ENCODE assay signal across 27 cellular contexts in genomic region chr12:90543841-90544240, GRCh38.
DNase-seq lines count a peak whose midpoint lies in the region; ATAC-seq, FAIRE-seq and TF ChIP-seq lines count a peak whose summit lies in the region.
"Had no signal": no experiment of that assay in that cellular context is flagged by ENCODE, and none has a peak within 500 bp of the region (broad histone marks: within the 10 kb centered on the region; RNA-seq: fewer than 3 reads in every experiment).

No MANE protein-coding gene starts in this region.

- no peaks in the 10 kb centered on the region for H3K36me3 ChIP-seq in IMR-90 (ENCODE audit: control insufficient read depth, insufficient read depth, low read length)
- H3K36me3 ChIP-seq in astrocyte (ENCODE audit: insufficient read depth, low read length), result no peaks in the 10 kb centered on the region
- H3K36me3 ChIP-seq in fibroblast of lung (ENCODE audit: control insufficient read depth, insufficient read depth, low read length), result no peaks in the 10 kb centered on the region
- no peaks in the 10 kb centered on the region for H3K36me3 ChIP-seq in suprapubic skin
- H3K36me3 ChIP-seq: heart left ventricle, prostate gland, thoracic aorta, uterus had no signal

- no peak overlapping the region for H4K5ac ChIP-seq in IMR-90 (ENCODE audit: low read depth, low read length)

- no peak overlapping the region for H3K14ac ChIP-seq in IMR-90 (replicated peaks; ENCODE audit: low read depth, low read length)

- no peaks in the 10 kb centered on the region for H3K79me1 ChIP-seq in IMR-90 (ENCODE audit: low read depth in 1 of 2, low read length in 2 of 2)

- POLR2A ChIA-PET in IMR-90 (lab: Charles Lee; ENCODE audit: unreplicated experiment), result no interaction called here
- POLR2A ChIA-PET in activated CD4-positive, alpha-beta T cell treated with anti-CD3 and anti-CD28 coated beads, Interleukin-2, amount 10 ng/mL, durations not matched to agents 7 days and 5 days (lab: Charles Lee), result no interaction called here

- no peak for FAIRE-seq in astrocyte (lab: Jason Lieb, UNC)
- FAIRE-seq: colon had no signal

- no peaks in the 10 kb centered on the region for H3K27me3 ChIP-seq in IMR-90 (ENCODE audit: control insufficient read depth, insufficient read depth, low read length)
- H3K27me3 ChIP-seq in astrocyte (ENCODE audit: insufficient read depth, low read length), result no peaks in the 10 kb centered on the region
- no peaks in the 10 kb centered on the region for H3K27me3 ChIP-seq in fibroblast of lung (ENCODE audit: control insufficient read depth, insufficient read depth, low read length)
- H3K27me3 ChIP-seq in suprapubic skin, result no peaks in the 10 kb centered on the region
- H3K27me3 ChIP-seq: heart left ventricle, uterus had no signal

- H2BK120ac ChIP-seq in IMR-90 (ENCODE audit: low read depth, low read length), result peak overlapping the region; percentile 87; the same call in 1 of the 2 replicates

- H2AK9ac ChIP-seq in IMR-90 (replicated peaks; ENCODE audit: low read depth, low read length, poor library complexity), result no peak overlapping the region

- H3K4ac ChIP-seq in IMR-90 (ENCODE audit: low read depth, low read length), result no peak overlapping the region

- H3K9ac ChIP-seq in IMR-90 (ENCODE audit: low read depth, low read length) (no peak overlapping the region), astrocyte (ENCODE audit: low read length) (no peak overlapping the region), fibroblast of lung (ENCODE audit: insufficient read depth, low read length) (no peak overlapping the region)
- H3K9ac ChIP-seq: KMS-11 had no signal

- dilution Hi-C loops in IMR-90 (cut with HindIII; ENCODE audit: low sequenced_read_pairs, unreplicated experiment), result no loop called here

- no peak for TF ChIP-seq POLR2A in IMR-90 (IDR thresholded peaks at IDR 0.05; ENCODE audit: low read depth, low read length)
- no peak for TF ChIP-seq POLR2A in suprapubic skin (IDR thresholded peaks at IDR 0.05)

- H3K9me3 ChIP-seq in IMR-90 (ENCODE audit: control insufficient read depth, insufficient read depth, low read length), result no peaks in the 10 kb centered on the region
- no peaks in the 10 kb centered on the region for H3K9me3 ChIP-seq in astrocyte (ENCODE audit: insufficient read depth, low read depth, low read length)
- no peaks in the 10 kb centered on the region for H3K9me3 ChIP-seq in fibroblast of lung (ENCODE audit: control insufficient read depth, insufficient read depth, low read depth, low read length)
- no peaks in the 10 kb centered on the region for H3K9me3 ChIP-seq in suprapubic skin
- H3K9me3 ChIP-seq: heart left ventricle, prostate gland, thoracic aorta, uterus had no signal

- no peak for TF ChIP-seq CTCF in IMR-90 (conservative IDR thresholded peaks at IDR 0.05; ENCODE audit: low read depth, low read length)
- TF ChIP-seq CTCF in astrocyte (IDR thresholded peaks at IDR 0.05; ENCODE audit: insufficient read depth, low read depth, low read length), result no peak
- no peak for TF ChIP-seq CTCF in fibroblast of lung (conservative IDR thresholded peaks at IDR 0.05 in 1 of 2, IDR thresholded peaks at IDR 0.05 in 1 of 2; ENCODE audit: low read depth in 1 of 2, low read length in 2 of 2)
- TF ChIP-seq CTCF in nephron (IDR thresholded peaks at IDR 0.05; ENCODE audit: unreplicated experiment in 3 of 3), result no peak
- no peak for TF ChIP-seq CTCF in suprapubic skin (IDR thresholded peaks at IDR 0.05)

- H3K4me3 Mint-ChIP-seq in astrocyte (ENCODE audit: unreplicated experiment) (no peak overlapping the region), nephron (no peak overlapping the region)
- H3K4me3 Mint-ChIP-seq in activated CD4-positive, alpha-beta T cell treated with anti-CD3 and anti-CD28 coated beads, Interleukin-2, amount 10 ng/mL, durations not matched to agents 7 days and 5 days, result no peak overlapping the region
- H3K4me3 Mint-ChIP-seq: activated T-cell treated with anti-CD3 and anti-CD28 coated beads, Interleukin-2, amount 50 U/mL, for 4 hours; brain; stimulated activated naive B cell treated with anti-CD40 and anti-IgM and Interleukin-4, amounts not matched to agents 10 μg/mL and 1 μg/mL and 100 μg/mL, for 72 hours; T-helper 2 cell treated with Interferon-gamma antibody and Interleukin-4, amounts not matched to agents 5 μg/mL and 100 μg/mL, for 36 hours had no signal

- H3K36me3 Mint-ChIP-seq in astrocyte (ENCODE audit: low read depth, unreplicated experiment) (no peaks in the 10 kb centered on the region), nephron (ENCODE audit: low read depth) (no peaks in the 10 kb centered on the region)
- H3K36me3 Mint-ChIP-seq in activated CD4-positive, alpha-beta T cell treated with anti-CD3 and anti-CD28 coated beads, Interleukin-2, amount 10 ng/mL, durations not matched to agents 7 days and 5 days (ENCODE audit: low read depth), result no peaks in the 10 kb centered on the region
- H3K36me3 Mint-ChIP-seq: brain; stimulated activated naive B cell treated with anti-CD40 and anti-IgM and Interleukin-4, amounts not matched to agents 10 μg/mL and 1 μg/mL and 100 μg/mL, for 72 hours had no signal

- BruUV-seq in IMR-90 (replicated peaks; lab: Mats Ljungman, UMichigan), result no TSS peak

- H4K91ac ChIP-seq in IMR-90 (ENCODE audit: insufficient read depth, low read depth, low read length), result no peak overlapping the region

- no peak overlapping the region for H3K56ac ChIP-seq in IMR-90 (ENCODE audit: extremely low read depth, insufficient read depth, low read length)

- H3K9me3 Mint-ChIP-seq in astrocyte (ENCODE audit: unreplicated experiment), result no peaks in the 10 kb centered on the region
- H3K9me3 Mint-ChIP-seq in nephron, result peaks cover 2% of the 10 kb centered on the region
- no peaks in the 10 kb centered on the region for H3K9me3 Mint-ChIP-seq in activated CD4-positive, alpha-beta T cell treated with anti-CD3 and anti-CD28 coated beads, Interleukin-2, amount 10 ng/mL, durations not matched to agents 7 days and 5 days
- H3K9me3 Mint-ChIP-seq: activated T-cell treated with anti-CD3 and anti-CD28 coated beads, Interleukin-2, amount 50 U/mL, for 4 hours; brain; stimulated activated naive B cell treated with anti-CD40 and anti-IgM and Interleukin-4, amounts not matched to agents 10 μg/mL and 1 μg/mL and 100 μg/mL, for 72 hours; T-helper 2 cell treated with Interferon-gamma antibody and Interleukin-4, amounts not matched to agents 5 μg/mL and 100 μg/mL, for 36 hours had no signal

- TF ChIP-seq EP300 in suprapubic skin (IDR thresholded peaks at IDR 0.05), result no peak

- H3K4me3 ChIP-seq in IMR-90 (ENCODE audit: insufficient read depth, low read depth, low read length) (no peak overlapping the region), astrocyte (ENCODE audit: insufficient read depth, low read depth, low read length) (no peak overlapping the region), fibroblast of lung (replicated peaks in 1 of 4; ENCODE audit: control extremely low read depth in 1 of 4, insufficient read depth in 1 of 4, low read depth in 3 of 4, low read length in 4 of 4) (no peak overlapping the region), suprapubic skin (no peak overlapping the region)
- H3K4me3 ChIP-seq: heart left ventricle, prostate gland, thoracic aorta, uterus had no signal

- H3K27ac ChIP-seq in IMR-90 (ENCODE audit: insufficient read depth, low read length) (no peak overlapping the region), astrocyte (ENCODE audit: low read depth, low read length) (no peak overlapping the region), fibroblast of lung (ENCODE audit: insufficient read depth, low read length) (no peak overlapping the region), suprapubic skin (no peak overlapping the region)
- H3K27ac ChIP-seq: C4-2B, heart left ventricle, KMS-11, prostate gland, thoracic aorta, uterus had no signal

- no peak overlapping the region for H3K27ac Mint-ChIP-seq in astrocyte (ENCODE audit: unreplicated experiment)
- H3K27ac Mint-ChIP-seq in nephron, result peak overlapping the region; percentile 58 to 81 (median 79)
- H3K27ac Mint-ChIP-seq in activated CD4-positive, alpha-beta T cell treated with anti-CD3 and anti-CD28 coated beads, Interleukin-2, amount 10 ng/mL, durations not matched to agents 7 days and 5 days, result no peak overlapping the region
- H3K27ac Mint-ChIP-seq: brain; stimulated activated naive B cell treated with anti-CD40 and anti-IgM and Interleukin-4, amounts not matched to agents 10 μg/mL and 1 μg/mL and 100 μg/mL, for 72 hours; T-helper 2 cell treated with Interferon-gamma antibody and Interleukin-4, amounts not matched to agents 5 μg/mL and 100 μg/mL, for 36 hours had no signal

- intact Hi-C loops in IMR-90 (cut with micrococcal nuclease) (no loop called here), head of caudate nucleus (cut with DNase I) (no loop called here)

- no peak overlapping the region for H2BK20ac ChIP-seq in IMR-90 (ENCODE audit: low read depth, low read length)

- H2AK5ac ChIP-seq in IMR-90 (ENCODE audit: low read depth, low read length), result no peak overlapping the region

- H3K27me3 Mint-ChIP-seq in astrocyte (ENCODE audit: low read depth, unreplicated experiment), result no peaks in the 10 kb centered on the region
- H3K27me3 Mint-ChIP-seq in nephron (ENCODE audit: low read depth), result no peaks in the 10 kb centered on the region
- H3K27me3 Mint-ChIP-seq in activated CD4-positive, alpha-beta T cell treated with anti-CD3 and anti-CD28 coated beads, Interleukin-2, amount 10 ng/mL, durations not matched to agents 7 days and 5 days, result no peaks in the 10 kb centered on the region
- H3K27me3 Mint-ChIP-seq: brain; stimulated activated naive B cell treated with anti-CD40 and anti-IgM and Interleukin-4, amounts not matched to agents 10 μg/mL and 1 μg/mL and 100 μg/mL, for 72 hours had no signal

- H3K9me1 ChIP-seq in IMR-90 (ENCODE audit: insufficient read depth, low read length), result peaks cover 1% of the 10 kb centered on the region; the same call in 1 of the 2 replicates

- H2BK5ac ChIP-seq in IMR-90 (ENCODE audit: low read depth, low read length, poor library complexity, severe bottlenecking), result peak overlapping the region; percentile 65

- H4K20me1 ChIP-seq in IMR-90 (ENCODE audit: insufficient read depth, low read length) (no peaks in the 10 kb centered on the region), astrocyte (ENCODE audit: insufficient read depth, low read length) (no peaks in the 10 kb centered on the region), fibroblast of lung (ENCODE audit: control insufficient read depth, extremely low read depth, insufficient read depth, low read length) (no peaks in the 10 kb centered on the region)

- WGBS in IMR-90 (ENCODE audit: extremely low coverage in 2 of 2, insufficient read length in 1 of 2), 2 experiments, result no CpG with 5 or more reads among the region's 4 CpGs
- 86% methylated on average over 4 of the region's 4 CpGs for WGBS in suprapubic skin

- no peak for TF ChIP-seq RAD21 in IMR-90 (IDR thresholded peaks at IDR 0.05; ENCODE audit: low read length)

- H2AFZ ChIP-seq in IMR-90 (replicated peaks; ENCODE audit: low read length, poor library complexity) (no peak overlapping the region), astrocyte (ENCODE audit: low read depth, low read length) (no peak overlapping the region), fibroblast of lung (ENCODE audit: low read length) (no peak overlapping the region)

- H4K8ac ChIP-seq in IMR-90 (ENCODE audit: low read depth in 2 of 2, low read length in 2 of 2), result no peak overlapping the region; a peak in 1 of 4 replicates

- peak; percentile 81 for ATAC-seq in IMR-90 (ENCODE audit: low read depth)
- ATAC-seq: activated T-cell treated with anti-CD3 and anti-CD28 coated beads, Interleukin-2, amount 50 U/mL, for 4 hours; heart left ventricle; left cardiac atrium; stimulated activated naive B cell treated with anti-CD40 and anti-IgM and Interleukin-4, amounts not matched to agents 10 μg/mL and 1 μg/mL and 100 μg/mL, for 72 hours had no signal

- 0 out of 2 replicates have a peak, but pooled peaks cover under 1% of the 10 kb centered on the region for H3K4me1 ChIP-seq in IMR-90 (ENCODE audit: control insufficient read depth, insufficient read depth, low read length)
- no peaks in the 10 kb centered on the region for H3K4me1 ChIP-seq in astrocyte (ENCODE audit: insufficient read depth, low read length)
- H3K4me1 ChIP-seq in fibroblast of lung (ENCODE audit: control insufficient read depth, extremely low read depth, insufficient read depth, low read length), result no peaks in the 10 kb centered on the region
- H3K4me1 ChIP-seq in suprapubic skin, result no peaks in the 10 kb centered on the region
- H3K4me1 ChIP-seq: prostate gland, uterus had no signal

- in situ Hi-C loops in IMR-90 (cut with MboI; ENCODE audit: low sequenced_read_pairs), result no loop called here

- H3K79me2 ChIP-seq in astrocyte (ENCODE audit: insufficient read depth, low read length) (no peaks in the 10 kb centered on the region), fibroblast of lung (ENCODE audit: control insufficient read depth, insufficient read depth, low read length) (no peaks in the 10 kb centered on the region)

- H3K18ac ChIP-seq in IMR-90 (ENCODE audit: low read depth, low read length), result no peak overlapping the region

- CTCF ChIA-PET in IMR-90 (lab: Yijun Ruan, JAX), result no interaction called here
- CTCF ChIA-PET in activated CD4-positive, alpha-beta T cell treated with anti-CD3 and anti-CD28 coated beads, Interleukin-2, amount 10 ng/mL, durations not matched to agents 7 days and 5 days (lab: Charles Lee), result no interaction called here

- H3K4me1 Mint-ChIP-seq in astrocyte (ENCODE audit: low read depth, unreplicated experiment), result no peaks in the 10 kb centered on the region
- H3K4me1 Mint-ChIP-seq in nephron, result peaks cover 7% of the 10 kb centered on the region
- H3K4me1 Mint-ChIP-seq in activated CD4-positive, alpha-beta T cell treated with anti-CD3 and anti-CD28 coated beads, Interleukin-2, amount 10 ng/mL, durations not matched to agents 7 days and 5 days, result no peaks in the 10 kb centered on the region
- H3K4me1 Mint-ChIP-seq: brain; stimulated activated naive B cell treated with anti-CD40 and anti-IgM and Interleukin-4, amounts not matched to agents 10 μg/mL and 1 μg/mL and 100 μg/mL, for 72 hours had no signal

- no peak overlapping the region for H3K23ac ChIP-seq in IMR-90 (ENCODE audit: low read depth, low read length)

- no peak overlapping the region; the same call in 2 of the 3 replicates for H2BK15ac ChIP-seq in IMR-90 (ENCODE audit: low read depth, low read length)

- no peak overlapping the region for H3K4me2 ChIP-seq in IMR-90 (ENCODE audit: low read depth, low read length)
- no peak overlapping the region for H3K4me2 ChIP-seq in astrocyte (ENCODE audit: low read length)
- no peak overlapping the region for H3K4me2 ChIP-seq in fibroblast of lung (ENCODE audit: extremely low read depth, insufficient read depth, low read length)
- H3K4me2 ChIP-seq: KMS-11 had no signal

- DNase-seq in IMR-90 (peak; percentile 66), astrocyte (ENCODE audit: low read depth) (peak; percentile 3), fibroblast of lung (ENCODE audit: low read depth in 2 of 2) (peak; percentile 15 to 79), head of caudate nucleus (no peak), suprapubic skin (ENCODE audit: low spot score in 2 of 2) (no peak)
- DNase-seq in activated CD4-positive, alpha-beta T cell treated with anti-CD3 and anti-CD28 coated beads, Interleukin-2, amount 10 ng/mL, durations not matched to agents 7 days and 5 days, result no peak
- DNase-seq in stimulated activated naive CD4-positive, alpha-beta T cell (lab: John Stamatoyannopoulos, UW), result no peak
- DNase-seq: activated CD4-positive, alpha-beta T cell treated with anti-CD3 and anti-CD28 coated beads for 48 hours; activated naive CD4-positive, alpha-beta T cell; activated T-cell treated with anti-CD3 and anti-CD28 coated beads, Interleukin-2, amount 50 U/mL, for 4 hours; DMS79 treated with DMSO at 0.1 percent for 48 hours; heart left ventricle; left cardiac atrium; MV-4-11; NCI-H1436 treated with DMSO at 0.1 percent for 48 hours; NCI-H774; stimulated activated CD4-positive, alpha-beta T cell treated with anti-CD3 and anti-CD28 coated beads, Interleukin-15, amount 100 ng/mL, for 24 hours; stimulated activated naive B cell treated with anti-CD40 and anti-IgM and Interleukin-4, amounts not matched to agents 10 μg/mL and 1 μg/mL and 100 μg/mL, for 72 hours; uterus had no signal

Comparison
In these comparisons a context has a peak if more than half of its experiments do, and no peak if none do; other contexts are left out.
1. DNase-seq: peak in IMR-90 (single experiment), astrocyte (single experiment) and fibroblast of lung (2 of 2); none in head of caudate nucleus (0 of 42), suprapubic skin (0 of 2), activated CD4-positive, alpha-beta T cell treated with anti-CD3 and anti-CD28 coated beads, Interleukin-2, amount 10 ng/mL, durations not matched to agents 7 days and 5 days (single experiment) and stimulated activated naive CD4-positive, alpha-beta T cell (0 of 6).
2. H3K27ac Mint-ChIP-seq: peak in nephron (3 of 3); none in astrocyte (single experiment) and activated CD4-positive, alpha-beta T cell treated with anti-CD3 and anti-CD28 coated beads, Interleukin-2, amount 10 ng/mL, durations not matched to agents 7 days and 5 days (single experiment).